Comparison of ENCODE assay signal across 34 cellular contexts in genomic region chr4:59243038-59243437, GRCh38.
"Had no signal": no experiment of that assay in that cellular context is flagged by ENCODE, and none has a peak within 500 bp of the region (broad histone marks: within the 10 kb centered on the region; RNA-seq: fewer than 3 reads in every experiment).

No MANE protein-coding gene starts in this region.

- H3K27me3 ChIP-seq: ascending aorta, breast epithelium, cardiac muscle cell, colonic mucosa, dorsolateral prefrontal cortex, esophagus muscularis mucosa, foreskin keratinocyte, gastrocnemius medialis, heart left ventricle had no signal

- H3K4me1 Mint-ChIP-seq: activated CD4-positive, alpha-beta T cell treated with anti-CD3 and anti-CD28 coated beads for 36 hours; activated CD4-positive, alpha-beta T cell treated with anti-CD3 and anti-CD28 coated beads, Interleukin-2, amount 10 ng/mL, durations not matched to agents 24 days and 14 days; activated CD8-positive, alpha-beta memory T cell treated with anti-CD3 and anti-CD28 coated beads, Interleukin-2, amount 10 ng/mL, durations not matched to agents 7 days and 5 days; activated naive CD4-positive, alpha-beta T cell treated with anti-CD3 and anti-CD28 coated beads, Interleukin-2, amount 10 ng/mL, durations not matched to agents 7 days and 5 days; endodermal cell; T-helper 17 cell had no signal

- H3K36me3 ChIP-seq: ascending aorta, breast epithelium, cardiac muscle cell, colonic mucosa, esophagus muscularis mucosa, gastrocnemius medialis, heart left ventricle had no signal

- DNase-seq: activated CD4-positive, alpha-beta memory T cell treated with anti-CD3 and anti-CD28 coated beads for 36 hours; activated CD4-positive, alpha-beta T cell treated with anti-CD3 and anti-CD28 coated beads for 36 hours; activated CD4-positive, alpha-beta T cell treated with anti-CD3 and anti-CD28 coated beads, Interleukin-2, amount 10 ng/mL, durations not matched to agents 24 days and 14 days; activated CD4-positive, CD25-positive, alpha-beta regulatory T cell; activated CD4-positive, CD25-positive, alpha-beta regulatory T cell treated with anti-CD3 and anti-CD28 coated beads, Interleukin-2, amount 50 U/mL, for 72 hours; activated CD8-positive, alpha-beta memory T cell treated with anti-CD3 and anti-CD28 coated beads, Interleukin-2, amount 10 ng/mL, durations not matched to agents 7 days and 5 days; activated CD8-positive, alpha-beta memory T cell treated with anti-CD3 and anti-CD28 coated beads, Interleukin-2, amount 50 U/mL, for 4 hours; activated CD8-positive, alpha-beta T cell treated with anti-CD3 and anti-CD28 coated beads, Interleukin-2, amount 10 ng/mL, durations not matched to agents 7 days and 5 days; activated gamma-delta T cell; activated naive CD4-positive, alpha-beta T cell; activated naive CD4-positive, alpha-beta T cell treated with anti-CD3 and anti-CD28 coated beads, Interleukin-2, amount 10 ng/mL, durations not matched to agents 7 days and 5 days; activated naive CD8-positive, alpha-beta T cell treated with anti-CD3 and anti-CD28 coated beads, Interleukin-2, amount 10 ng/mL, durations not matched to agents 7 days and 5 days; activated T-cell treated with anti-CD3 and anti-CD28 coated beads, Interleukin-2, amount 50 U/mL, for 1 hour; activated T-cell treated with anti-CD3 and anti-CD28 coated beads, Interleukin-2, amount 50 U/mL, for 48 hours; central memory CD4-positive, alpha-beta T cell; cerebellar nuclear complex; colonic mucosa; dorsolateral prefrontal cortex; effector memory CD4-positive, alpha-beta T cell; endodermal cell; erythroblast; foreskin keratinocyte; gastrocnemius medialis; glutamatergic neuron; heart left ventricle; T-helper 1 cell; T-helper 17 cell had no signal

- H3K4me1 ChIP-seq: ascending aorta, breast epithelium, colonic mucosa, esophagus muscularis mucosa, foreskin keratinocyte, gastrocnemius medialis, heart left ventricle had no signal

- H3K27ac ChIP-seq: ascending aorta, breast epithelium, cardiac muscle cell, colonic mucosa, dorsolateral prefrontal cortex, esophagus muscularis mucosa, foreskin keratinocyte, gastrocnemius medialis, heart left ventricle had no signal

- ATAC-seq: activated CD4-positive, alpha-beta T cell treated with anti-CD3 and anti-CD28 coated beads for 36 hours; activated CD8-positive, alpha-beta memory T cell treated with anti-CD3 and anti-CD28 coated beads, Interleukin-2, amount 10 ng/mL, durations not matched to agents 7 days and 5 days; activated CD8-positive, alpha-beta T cell treated with anti-CD3 and anti-CD28 coated beads, Interleukin-2, amount 10 ng/mL, durations not matched to agents 7 days and 5 days; activated naive CD4-positive, alpha-beta T cell treated with anti-CD3 and anti-CD28 coated beads, Interleukin-2, amount 50 U/mL, for 72 hours; foreskin keratinocyte; gastrocnemius medialis; heart left ventricle; T-helper 17 cell had no signal

- H3K27me3 Mint-ChIP-seq: activated CD4-positive, alpha-beta memory T cell treated with anti-CD3 and anti-CD28 coated beads for 36 hours; activated CD4-positive, alpha-beta T cell treated with anti-CD3 and anti-CD28 coated beads for 36 hours; activated CD4-positive, alpha-beta T cell treated with anti-CD3 and anti-CD28 coated beads, Interleukin-2, amount 10 ng/mL, durations not matched to agents 24 days and 14 days; activated CD8-positive, alpha-beta memory T cell treated with anti-CD3 and anti-CD28 coated beads, Interleukin-2, amount 10 ng/mL, durations not matched to agents 7 days and 5 days; activated naive CD4-positive, alpha-beta T cell treated with anti-CD3 and anti-CD28 coated beads, Interleukin-2, amount 10 ng/mL, durations not matched to agents 7 days and 5 days; activated naive CD8-positive, alpha-beta T cell treated with anti-CD3 and anti-CD28 coated beads, Interleukin-2, amount 10 ng/mL, durations not matched to agents 7 days and 5 days; brain; dendritic cell treated with granulocyte-macrophage colony-stimulating factor and Interleukin-4, amounts not matched to agents 40 ng/mL and 50 ng/mL, for 4 days; T-helper 17 cell had no signal

- H3K4me3 Mint-ChIP-seq: activated CD4-positive, alpha-beta memory T cell treated with anti-CD3 and anti-CD28 coated beads for 36 hours; activated CD4-positive, alpha-beta T cell treated with anti-CD3 and anti-CD28 coated beads for 36 hours; activated CD4-positive, alpha-beta T cell treated with anti-CD3 and anti-CD28 coated beads, Interleukin-2, amount 10 ng/mL, durations not matched to agents 24 days and 14 days; activated CD8-positive, alpha-beta memory T cell treated with anti-CD3 and anti-CD28 coated beads, Interleukin-2, amount 10 ng/mL, durations not matched to agents 7 days and 5 days; activated CD8-positive, alpha-beta T cell treated with anti-CD3 and anti-CD28 coated beads, Interleukin-2, amount 10 ng/mL, durations not matched to agents 7 days and 5 days; activated naive CD4-positive, alpha-beta T cell treated with anti-CD3 and anti-CD28 coated beads, Interleukin-2, amount 10 ng/mL, durations not matched to agents 7 days and 5 days; activated naive CD8-positive, alpha-beta T cell treated with anti-CD3 and anti-CD28 coated beads, Interleukin-2, amount 10 ng/mL, durations not matched to agents 7 days and 5 days; brain; dendritic cell treated with granulocyte-macrophage colony-stimulating factor and Interleukin-4, amounts not matched to agents 40 ng/mL and 50 ng/mL, for 4 days; endodermal cell; T-helper 17 cell had no signal

- H3K4me3 ChIP-seq: ascending aorta, breast epithelium, cardiac muscle cell, colonic mucosa, dorsolateral prefrontal cortex, esophagus muscularis mucosa, gastrocnemius medialis, heart left ventricle had no signal

- H3K27ac Mint-ChIP-seq: activated CD4-positive, alpha-beta memory T cell treated with anti-CD3 and anti-CD28 coated beads for 36 hours; activated CD4-positive, alpha-beta T cell treated with anti-CD3 and anti-CD28 coated beads for 36 hours; activated CD4-positive, alpha-beta T cell treated with anti-CD3 and anti-CD28 coated beads, Interleukin-2, amount 10 ng/mL, durations not matched to agents 24 days and 14 days; activated CD8-positive, alpha-beta memory T cell treated with anti-CD3 and anti-CD28 coated beads, Interleukin-2, amount 10 ng/mL, durations not matched to agents 7 days and 5 days; activated CD8-positive, alpha-beta T cell treated with anti-CD3 and anti-CD28 coated beads, Interleukin-2, amount 10 ng/mL, durations not matched to agents 7 days and 5 days; activated naive CD4-positive, alpha-beta T cell treated with anti-CD3 and anti-CD28 coated beads, Interleukin-2, amount 10 ng/mL, durations not matched to agents 7 days and 5 days; activated naive CD4-positive, alpha-beta T cell treated with anti-CD3 and anti-CD28 coated beads, Interleukin-2, amount 50 U/mL, for 72 hours; activated naive CD8-positive, alpha-beta T cell treated with anti-CD3 and anti-CD28 coated beads, Interleukin-2, amount 10 ng/mL, durations not matched to agents 7 days and 5 days; brain; dendritic cell treated with granulocyte-macrophage colony-stimulating factor and Interleukin-4, amounts not matched to agents 40 ng/mL and 50 ng/mL, for 4 days; endodermal cell; T-helper 17 cell had no signal

- H3K9me3 ChIP-seq: ascending aorta, breast epithelium, colonic mucosa, gastrocnemius medialis had no signal

- H3K36me3 Mint-ChIP-seq: activated CD4-positive, alpha-beta memory T cell treated with anti-CD3 and anti-CD28 coated beads for 36 hours; activated CD8-positive, alpha-beta memory T cell treated with anti-CD3 and anti-CD28 coated beads, Interleukin-2, amount 10 ng/mL, durations not matched to agents 7 days and 5 days; activated naive CD4-positive, alpha-beta T cell treated with anti-CD3 and anti-CD28 coated beads, Interleukin-2, amount 10 ng/mL, durations not matched to agents 7 days and 5 days; activated naive CD8-positive, alpha-beta T cell treated with anti-CD3 and anti-CD28 coated beads, Interleukin-2, amount 10 ng/mL, durations not matched to agents 7 days and 5 days had no signal

- H3K9me3 Mint-ChIP-seq: activated CD4-positive, alpha-beta T cell treated with anti-CD3 and anti-CD28 coated beads, Interleukin-2, amount 10 ng/mL, durations not matched to agents 24 days and 14 days; dendritic cell treated with granulocyte-macrophage colony-stimulating factor and Interleukin-4, amounts not matched to agents 40 ng/mL and 50 ng/mL, for 4 days had no signal
